Comparison of ENCODE assay signal across 11 cellular contexts in genomic region chr10:73439605-73440298, GRCh38. TPM values are rescaled to one million over a fixed set of nuclear protein-coding genes. Genes with fewer than 3 reads are reported as not detected.
DNase-seq lines count a peak whose midpoint lies in the region; ATAC-seq, FAIRE-seq and TF ChIP-seq lines count a peak whose summit lies in the region.
"Had no signal": no experiment of that assay in that cellular context is flagged by ENCODE, and none has a peak within 500 bp of the region (broad histone marks: within the 10 kb centered on the region; RNA-seq: fewer than 3 reads in every experiment).

No MANE protein-coding gene starts in this region.

- H3K36me3 ChIP-seq in small intestine (ENCODE audit: control insufficient read depth in 2 of 2, insufficient read depth in 2 of 2, low read length in 2 of 2), result peaks cover 3 to 11% of the 10 kb centered on the region in 2 donors

- H3K27ac ChIP-seq in small intestine (ENCODE audit: low read depth in 1 of 2, low read length in 1 of 2), result no peak overlapping the region
- H3K27ac ChIP-seq: parathyroid adenoma had no signal

- H3K4me1 ChIP-seq in small intestine (ENCODE audit: control insufficient read depth in 2 of 2, insufficient read depth in 1 of 2, low read depth in 1 of 2, low read length in 1 of 2), result no peaks in the 10 kb centered on the region

- H3K4me3 Mint-ChIP-seq in brain, result no peak overlapping the region

- no peak for FAIRE-seq in small intestine (lab: Jason Lieb, UNC)

- no peaks in the 10 kb centered on the region for H3K27me3 Mint-ChIP-seq in brain

- no peak for ATAC-seq in GM19463 (IDR thresholded peaks at IDR 0.05; ENCODE audit: unreplicated experiment)
- ATAC-seq in GM21423 (IDR thresholded peaks at IDR 0.05; ENCODE audit: unreplicated experiment), result no peak

- H3K9me3 Mint-ChIP-seq in brain, result no peaks in the 10 kb centered on the region

- DNase-seq in COLO829 (ENCODE audit: low spot score) (peak; percentile 13), HS-5 (ENCODE audit: low read depth) (peak; percentile 33), myocyte (ENCODE audit: low read depth) (peak; percentile 32), NAMALWA (ENCODE audit: low spot score) (no peak), small intestine (no peak)
- DNase-seq: activated CD8-positive, alpha-beta memory T cell treated with anti-CD3 and anti-CD28 coated beads, Interleukin-2, amount 50 U/mL, for 48 hours; NCI-H2227 treated with DMSO at 0.1 percent for 48 hours had no signal

- H3K36me3 Mint-ChIP-seq in brain, result peaks cover 28% of the 10 kb centered on the region

- H3K9me3 ChIP-seq in small intestine (ENCODE audit: control insufficient read depth, low read depth), result no peaks in the 10 kb centered on the region

- no peaks in the 10 kb centered on the region for H3K27me3 ChIP-seq in small intestine (ENCODE audit: control insufficient read depth in 2 of 2, insufficient read depth in 2 of 2, low read length in 2 of 2)

- H3K4me3 ChIP-seq in small intestine (ENCODE audit: low read depth in 1 of 2, low read length in 2 of 2), result no peak overlapping the region

- WGBS in small intestine, 3 donors, result 86 to 100% (median 90%) methylated on average over 1 of the region's 1 CpG

- peak overlapping the region in 3 of 5 experiments; percentile 19 to 73 (median 43) for H3K27ac Mint-ChIP-seq in brain

- peaks cover 4% of the 10 kb centered on the region for H3K4me1 Mint-ChIP-seq in brain

- TF ChIP-seq CTCF in brain (conservative IDR thresholded peaks at IDR 0.05), result no peak

RNA-seq across cellular contexts. Expression of gene MSS51, which starts 6.4 kb away (rescaled TPM):
- polyA plus RNA-seq in brain (ENCODE audit: insufficient read depth, low read depth, low replicate concordance) (not detected), small intestine (1 to 10 TPM in 2 of 3 donors, under 1 TPM in 1; 0.91 to 1.8 (median 1.6) TPM)
- 6.6 and 8.1 TPM in 2 replicates for total RNA-seq in myocyte
- polyA plus RNA-seq in myocyte (2012), result 2.8 TPM

RNA-seq across cellular contexts. Expression of gene ANXA7, which starts 25.9 kb away (rescaled TPM):
- polyA plus RNA-seq in brain (ENCODE audit: insufficient read depth, low read depth, low replicate concordance), result 120 TPM
- total RNA-seq in myocyte, result 112 and 133 TPM in 2 replicates
- polyA plus RNA-seq in myocyte (2012), result 102 TPM
- polyA plus RNA-seq in small intestine, result 10 to 100 TPM; 44.3 to 62.4 (median 48.9) TPM

RNA-seq across cellular contexts. Expression of gene PPP3CB, which starts 56.1 kb away (rescaled TPM):
- 62.6 TPM for polyA plus RNA-seq in brain (ENCODE audit: insufficient read depth, low read depth, low replicate concordance)
- 54.6 and 59.1 TPM in 2 replicates for total RNA-seq in myocyte
- 57.6 TPM for polyA plus RNA-seq in myocyte (2012)
- 10 to 100 TPM; 21.3 to 27.4 (median 22.4) TPM for polyA plus RNA-seq in small intestine

Comparison
In these comparisons a context has a peak if more than half of its experiments do, and no peak if none do; other contexts are left out.
1. DNase-seq: peak in COLO829 (single experiment), HS-5 (single experiment) and myocyte (single experiment); none in NAMALWA (single experiment) and small intestine (single experiment).